In the genomic region with DNA sequence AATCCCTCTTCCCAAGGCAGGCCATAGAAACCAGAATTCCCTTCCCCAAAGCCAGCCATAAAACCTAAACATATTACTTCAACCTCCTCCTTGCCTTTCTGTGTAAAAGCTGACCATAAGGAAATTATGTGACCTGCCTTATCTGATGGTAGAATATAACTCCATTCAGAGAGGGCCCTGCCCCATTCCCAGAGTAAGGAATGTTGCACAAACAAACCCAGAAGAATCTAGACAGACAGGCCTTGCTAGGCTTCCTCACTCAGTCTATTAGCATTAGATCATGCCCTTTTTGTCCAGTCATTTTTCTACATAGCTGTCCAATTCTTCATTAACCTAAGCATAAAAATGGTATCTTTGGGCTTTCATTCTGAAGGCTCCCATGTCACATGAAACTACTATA, we compare ENCODE assay signal across 14 cellular contexts. TPM values are rescaled to one million over a fixed set of nuclear protein-coding genes. Genes with fewer than 3 reads are reported as not detected.
DNase-seq lines count a peak whose midpoint lies in the region; ATAC-seq, FAIRE-seq and TF ChIP-seq lines count a peak whose summit lies in the region.
"Had no signal": no experiment of that assay in that cellular context is flagged by ENCODE, and none has a peak within 500 bp of the region (broad histone marks: within the 10 kb centered on the region; RNA-seq: fewer than 3 reads in every experiment).

No MANE protein-coding gene starts in this region.

- peaks cover 46% of the 10 kb centered on the region for H3K4me1 Mint-ChIP-seq in activated CD4-positive, alpha-beta T cell treated with anti-CD3 and anti-CD28 coated beads, Interleukin-2, amount 10 ng/mL, durations not matched to agents 7 days and 5 days
- peaks cover 35% of the 10 kb centered on the region for H3K4me1 Mint-ChIP-seq in activated CD8-positive, alpha-beta T cell treated with anti-CD3 and anti-CD28 coated beads for 36 hours (ENCODE audit: low read depth)
- H3K4me1 Mint-ChIP-seq in immature natural killer cell = peaks cover 23 to 24% of the 10 kb centered on the region in 2 donors
- H3K4me1 Mint-ChIP-seq: GM23338 had no signal

- H3K27me3 ChIP-seq in thoracic aorta (replicated peaks; ENCODE audit: insufficient read depth) (no peaks in the 10 kb centered on the region), small intestine (ENCODE audit: control insufficient read depth in 2 of 2, insufficient read depth in 2 of 2, low read length in 2 of 2) (no peaks in the 10 kb centered on the region), aorta (ENCODE audit: control insufficient read depth in 1 of 2, insufficient read depth in 2 of 2, low read length in 1 of 2) (no peaks in the 10 kb centered on the region)
- H3K27me3 ChIP-seq: colonic mucosa had no signal

- no peaks in the 10 kb centered on the region for H3K27me3 Mint-ChIP-seq in activated CD4-positive, alpha-beta T cell treated with anti-CD3 and anti-CD28 coated beads, Interleukin-2, amount 10 ng/mL, durations not matched to agents 7 days and 5 days
- H3K27me3 Mint-ChIP-seq in activated CD8-positive, alpha-beta T cell treated with anti-CD3 and anti-CD28 coated beads for 36 hours = no peaks in the 10 kb centered on the region
- peaks cover 0 to 2% (median 2%) of the 10 kb centered on the region in 3 donors for H3K27me3 Mint-ChIP-seq in immature natural killer cell (ENCODE audit: low read depth in 3 of 3)

- CTCF ChIA-PET in activated CD4-positive, alpha-beta T cell treated with anti-CD3 and anti-CD28 coated beads, Interleukin-2, amount 10 ng/mL, durations not matched to agents 7 days and 5 days (lab: Charles Lee) = interaction anchor here (1.0 to 1.2 kb wide), 2 partner anchors 14 to 19 kb away, joined by 4 to 5 read pairs; no protein-coding TSS in a partner anchor
- CTCF ChIA-PET in activated CD8-positive, alpha-beta T cell treated with anti-CD3 and anti-CD28 coated beads for 36 hours (lab: Charles Lee) = interaction anchor here (1.0 to 2.0 kb wide), 7 partner anchors 10 to 154 kb away, joined by 3 to 12 read pairs (median 6); partner anchors contain the start of gene IFNB1

- intact Hi-C loops in activated CD8-positive, alpha-beta T cell treated with anti-CD3 and anti-CD28 coated beads for 36 hours (cut with micrococcal nuclease) = loop anchor here (5.0 kb wide), 1 partner anchor 93 kb away; no protein-coding TSS in a partner anchor
- intact Hi-C loops in aorta (cut with DNase I) = loop anchor here in 1 of 2 donors (5.0 kb wide), 1 partner anchor 113 kb away; no protein-coding TSS in a partner anchor

- no peak for DNase-seq in activated CD4-positive, alpha-beta T cell treated with anti-CD3 and anti-CD28 coated beads, Interleukin-2, amount 10 ng/mL, durations not matched to agents 7 days and 5 days
- DNase-seq in activated CD4-positive, alpha-beta T cell treated with anti-CD3 and anti-CD28 coated beads, Interleukin-2, amount 50 U/mL, for 1 hour = no peak
- no peak for DNase-seq in activated CD8-positive, alpha-beta T cell treated with anti-CD3 and anti-CD28 coated beads for 36 hours
- no peak for DNase-seq in immature natural killer cell
- DNase-seq in thoracic aorta (ENCODE audit: low spot score) = no peak
- DNase-seq in GDM1 (lab: John Stamatoyannopoulos, UW) = no peak
- DNase-seq in small intestine = no peak
- DNase-seq in aorta = no peak
- DNase-seq: colonic mucosa, mesendoderm, WERI-Rb-1 had no signal

- H3K36me3 ChIP-seq in thoracic aorta (no peaks in the 10 kb centered on the region), small intestine (ENCODE audit: control insufficient read depth in 2 of 2, insufficient read depth in 2 of 2, low read length in 2 of 2) (no peaks in the 10 kb centered on the region), aorta (ENCODE audit: control insufficient read depth in 1 of 2, insufficient read depth in 2 of 2, low read length in 1 of 2) (no peaks in the 10 kb centered on the region)
- H3K36me3 ChIP-seq: colonic mucosa, WERI-Rb-1 had no signal

- peaks cover 9 to 22% of the 10 kb centered on the region in 2 donors for H3K4me1 ChIP-seq in thoracic aorta (ENCODE audit: control insufficient read depth in 1 of 2, low read depth in 2 of 2)
- no peaks in the 10 kb centered on the region for H3K4me1 ChIP-seq in small intestine (ENCODE audit: control insufficient read depth in 2 of 2, insufficient read depth in 1 of 2, low read depth in 1 of 2, low read length in 1 of 2)
- H3K4me1 ChIP-seq in aorta (ENCODE audit: control insufficient read depth in 1 of 2, insufficient read depth in 2 of 2, low read length in 2 of 2) = peaks cover 2 to 9% of the 10 kb centered on the region in 2 donors
- H3K4me1 ChIP-seq: colonic mucosa had no signal

- H3K9me3 Mint-ChIP-seq in activated CD4-positive, alpha-beta T cell treated with anti-CD3 and anti-CD28 coated beads, Interleukin-2, amount 10 ng/mL, durations not matched to agents 7 days and 5 days = peaks cover 5% of the 10 kb centered on the region
- peaks cover 2% of the 10 kb centered on the region for H3K9me3 Mint-ChIP-seq in activated CD8-positive, alpha-beta T cell treated with anti-CD3 and anti-CD28 coated beads for 36 hours
- no peaks in the 10 kb centered on the region for H3K9me3 Mint-ChIP-seq in immature natural killer cell
- H3K9me3 Mint-ChIP-seq: GM23338 had no signal

- H3K4me3 ChIP-seq in thoracic aorta (no peak overlapping the region), small intestine (ENCODE audit: low read depth in 1 of 2, low read length in 2 of 2) (no peak overlapping the region), aorta (ENCODE audit: low read length in 2 of 2) (no peak overlapping the region)
- H3K4me3 ChIP-seq: GM23338 had no signal

- no peaks in the 10 kb centered on the region for H3K9me3 ChIP-seq in thoracic aorta
- no peaks in the 10 kb centered on the region for H3K9me3 ChIP-seq in small intestine (ENCODE audit: control insufficient read depth, low read depth)
- no peaks in the 10 kb centered on the region for H3K9me3 ChIP-seq in aorta (ENCODE audit: control insufficient read depth, low read length)
- H3K9me3 ChIP-seq: colonic mucosa had no signal

- POLR2A ChIA-PET in activated CD4-positive, alpha-beta T cell treated with anti-CD3 and anti-CD28 coated beads, Interleukin-2, amount 10 ng/mL, durations not matched to agents 7 days and 5 days (lab: Charles Lee) = no interaction called here
- POLR2A ChIA-PET in activated CD8-positive, alpha-beta T cell treated with anti-CD3 and anti-CD28 coated beads for 36 hours (lab: Charles Lee) = interaction anchor here (1.3 to 2.2 kb wide), 3 partner anchors 8 to 64 kb away, joined by 4 to 12 read pairs (median 7); partner anchors contain the start of gene HACD4

- TF ChIP-seq CTCF in activated CD8-positive, alpha-beta T cell treated with anti-CD3 and anti-CD28 coated beads for 36 hours (IDR thresholded peaks at IDR 0.05) = no peak
- TF ChIP-seq CTCF in thoracic aorta (IDR thresholded peaks at IDR 0.05) = no peak

- H3K36me3 Mint-ChIP-seq in activated CD4-positive, alpha-beta T cell treated with anti-CD3 and anti-CD28 coated beads, Interleukin-2, amount 10 ng/mL, durations not matched to agents 7 days and 5 days (ENCODE audit: low read depth) = peaks cover 1% of the 10 kb centered on the region
- peaks cover 8% of the 10 kb centered on the region for H3K36me3 Mint-ChIP-seq in activated CD8-positive, alpha-beta T cell treated with anti-CD3 and anti-CD28 coated beads for 36 hours (ENCODE audit: low read depth)
- H3K36me3 Mint-ChIP-seq in immature natural killer cell = no peaks in the 10 kb centered on the region

- no peak for FAIRE-seq in small intestine (lab: Jason Lieb, UNC)
- FAIRE-seq: A204.1 had no signal

- H3K27ac Mint-ChIP-seq in activated CD4-positive, alpha-beta T cell treated with anti-CD3 and anti-CD28 coated beads, Interleukin-2, amount 10 ng/mL, durations not matched to agents 7 days and 5 days = peak overlapping the region; percentile 90
- peak overlapping the region; percentile 93 for H3K27ac Mint-ChIP-seq in activated CD8-positive, alpha-beta T cell treated with anti-CD3 and anti-CD28 coated beads for 36 hours
- peak overlapping the region; percentile 90 to 94 (median 92) for H3K27ac Mint-ChIP-seq in immature natural killer cell

- no peak overlapping the region for H3K4me3 Mint-ChIP-seq in activated CD4-positive, alpha-beta T cell treated with anti-CD3 and anti-CD28 coated beads, Interleukin-2, amount 10 ng/mL, durations not matched to agents 7 days and 5 days
- peak overlapping the region; percentile 75 for H3K4me3 Mint-ChIP-seq in activated CD8-positive, alpha-beta T cell treated with anti-CD3 and anti-CD28 coated beads for 36 hours
- H3K4me3 Mint-ChIP-seq in immature natural killer cell = peak overlapping the region in 1 of 5 donors; percentile 83
- H3K4me3 Mint-ChIP-seq: GM23338 had no signal

- no peak for ATAC-seq in activated CD8-positive, alpha-beta T cell treated with anti-CD3 and anti-CD28 coated beads for 36 hours
- ATAC-seq in thoracic aorta (ENCODE audit: insufficient number of reproducible peaks, low FRiP score, low read depth) (no peak), aorta (ENCODE audit: low FRiP score) (no peak)
- ATAC-seq: GM23338 had no signal

- H3K27ac ChIP-seq in thoracic aorta = peak overlapping the region; percentile 31 to 60
- no peak overlapping the region for H3K27ac ChIP-seq in small intestine (ENCODE audit: low read depth in 1 of 2, low read length in 1 of 2)
- H3K27ac ChIP-seq in aorta (ENCODE audit: low read depth in 1 of 2, low read length in 2 of 2) = no peak overlapping the region
- H3K27ac ChIP-seq: colonic mucosa, RWPE1, WERI-Rb-1 had no signal

RNA-seq across cellular contexts. Expression of gene IFNB1, which starts 17.8 kb away (rescaled TPM):
- total RNA-seq in activated CD4-positive, alpha-beta T cell treated with anti-CD3 and anti-CD28 coated beads, Interleukin-2, amount 10 ng/mL, durations not matched to agents 7 days and 5 days = not detected
- 1 to 10 TPM in 1 of 2 experiments, under 1 TPM in 1; 0.87 to 1.1 TPM for total RNA-seq in activated CD8-positive, alpha-beta T cell treated with anti-CD3 and anti-CD28 coated beads for 36 hours
- polyA plus RNA-seq in immature natural killer cell = not detected
- total RNA-seq in thoracic aorta = not detected
- polyA plus RNA-seq in small intestine = not detected
- total RNA-seq in aorta = not detected
- polyA plus RNA-seq in aorta = not detected
- total RNA-seq: colonic mucosa, GM23338 had no signal
- polyA plus RNA-seq: GM23338 had no signal

RNA-seq across cellular contexts. Expression of gene IFNW1, which starts 46.1 kb away (rescaled TPM):
- not detected for total RNA-seq in activated CD4-positive, alpha-beta T cell treated with anti-CD3 and anti-CD28 coated beads, Interleukin-2, amount 10 ng/mL, durations not matched to agents 7 days and 5 days
- not detected for total RNA-seq in activated CD8-positive, alpha-beta T cell treated with anti-CD3 and anti-CD28 coated beads for 36 hours
- polyA plus RNA-seq in immature natural killer cell (not detected), small intestine (not detected), aorta (not detected)
- total RNA-seq in thoracic aorta (not detected), aorta (not detected)
- total RNA-seq: colonic mucosa, GM23338 had no signal
- polyA plus RNA-seq: GM23338 had no signal

Comparison
In these comparisons a context has a peak if more than half of its experiments do, and no peak if none do; other contexts are left out.
1. H3K27ac ChIP-seq: peak in thoracic aorta (2 of 2); none in small intestine (0 of 2) and aorta (0 of 2).
2. Peak in every context shown above with its lines, with median percentiles within 50 percentile points of each other: H3K27ac Mint-ChIP-seq.